ENCODE assay signal across 15 cellular contexts in genomic region chr9:89666950-89667349, GRCh38.
"Had no signal": no experiment of that assay in that cellular context is flagged by ENCODE, and none has a peak within 500 bp of the region (broad histone marks: within the 10 kb centered on the region; RNA-seq: fewer than 3 reads in every experiment).

No MANE protein-coding gene starts in this region.

- H3K9me3 ChIP-seq: ascending aorta had no signal

- H3K36me3 ChIP-seq: ascending aorta, cardiac muscle cell had no signal

- H3K27ac ChIP-seq: ascending aorta, cardiac muscle cell had no signal

- ATAC-seq: esophagus mucosa, natural killer cell, T-cell had no signal

- DNase-seq: activated CD4-positive, CD25-positive, alpha-beta regulatory T cell treated with anti-CD3 and anti-CD28 coated beads, Interleukin-2, amount 50 U/mL, for 72 hours; activated naive CD4-positive, alpha-beta T cell treated with anti-CD3 and anti-CD28 coated beads, Interleukin-2, amount 10 ng/mL, durations not matched to agents 7 days and 5 days; activated T-cell treated with anti-CD3 and anti-CD28 coated beads for 4 hours; islet precursor cell; mesendoderm; natural killer cell; right cardiac atrium; stimulated activated CD4-positive, alpha-beta T cell treated with anti-CD3 and anti-CD28 coated beads, Interleukin-4, amount 100 ng/mL, for 24 hours; stimulated activated naive CD4-positive, alpha-beta T cell; T-cell; T1000 had no signal

- H3K27me3 ChIP-seq: ascending aorta, cardiac muscle cell, hepatocyte had no signal

- H3K4me3 ChIP-seq: ascending aorta, cardiac muscle cell, hepatocyte had no signal
